Comparison of ENCODE assay signal across 8 cellular contexts in genomic region chr2:233857511-233858118, GRCh38. TPM values are rescaled to one million over a fixed set of nuclear protein-coding genes. Genes with fewer than 3 reads are reported as not detected.
DNase-seq lines count a peak whose midpoint lies in the region; ATAC-seq and TF ChIP-seq lines count a peak whose summit lies in the region.

No MANE protein-coding gene starts in this region.

- peak; percentile 24 to 62 (median 33) for DNase-seq in CD8-positive, alpha-beta memory T cell
- DNase-seq in Karpas-422 (peak; percentile 84), progenitor cell of endocrine pancreas (ENCODE audit: low spot score, unreplicated experiment) (no peak)
- peak in 2 of 3 donors; percentile 6 to 37 for DNase-seq in effector memory CD4-positive, alpha-beta T cell

- no peaks in the 10 kb centered on the region for H3K36me3 ChIP-seq in CD8-positive, alpha-beta memory T cell (ENCODE audit: insufficient read depth, low read length)
- H3K36me3 ChIP-seq in Karpas-422 (ENCODE audit: insufficient read depth, low read length) = no peaks in the 10 kb centered on the region
- H3K36me3 ChIP-seq in effector memory CD4-positive, alpha-beta T cell (ENCODE audit: control insufficient read depth, insufficient read depth, low read length) = no peaks in the 10 kb centered on the region

- H4K20me1 ChIP-seq in Karpas-422 (ENCODE audit: insufficient read depth, low read depth, low read length) = peaks cover 10% of the 10 kb centered on the region; the same call in 1 of the 2 replicates

- peaks cover 7 to 10% of the 10 kb centered on the region in 2 donors for H3K27me3 Mint-ChIP-seq in CD8-positive, alpha-beta memory T cell
- no peaks in the 10 kb centered on the region for H3K27me3 Mint-ChIP-seq in progenitor cell of endocrine pancreas

- peak; percentile 86 for TF ChIP-seq CTCF in VCaP (conservative IDR thresholded peaks at IDR 0.05)
- TF ChIP-seq CTCF in progenitor cell of endocrine pancreas (IDR thresholded peaks at IDR 0.05; ENCODE audit: unreplicated experiment) = peak; percentile 62

- H3K4me1 Mint-ChIP-seq in CD8-positive, alpha-beta memory T cell = peaks cover 18 to 37% (median 34%) of the 10 kb centered on the region in 3 donors
- peaks cover 17% of the 10 kb centered on the region for H3K4me1 Mint-ChIP-seq in progenitor cell of endocrine pancreas (ENCODE audit: low read depth)

- H3K9me2 ChIP-seq in Karpas-422 (replicated peaks; ENCODE audit: insufficient read depth, low read length) = no peaks in the 10 kb centered on the region

- H3K4me1 ChIP-seq in CD8-positive, alpha-beta memory T cell (ENCODE audit: insufficient read depth, low read length) = peaks cover 13% of the 10 kb centered on the region
- peaks cover 14% of the 10 kb centered on the region for H3K4me1 ChIP-seq in Karpas-422 (ENCODE audit: low read length)
- peaks cover 5% of the 10 kb centered on the region for H3K4me1 ChIP-seq in effector memory CD4-positive, alpha-beta T cell (ENCODE audit: control insufficient read depth, insufficient read depth, low read length, poor library complexity, severe bottlenecking)

- POLR2A ChIA-PET in CD8-positive, alpha-beta memory T cell (lab: Charles Lee) = no interaction called here

- no peak overlapping the region for H3K27ac Mint-ChIP-seq in CD8-positive, alpha-beta memory T cell
- no peak overlapping the region for H3K27ac Mint-ChIP-seq in progenitor cell of endocrine pancreas

- no peak overlapping the region for H3K4me3 ChIP-seq in CD8-positive, alpha-beta memory T cell (ENCODE audit: low read length)
- H3K4me3 ChIP-seq in Karpas-422 (ENCODE audit: low read length) = no peak overlapping the region
- H3K4me3 ChIP-seq in effector memory CD4-positive, alpha-beta T cell (ENCODE audit: insufficient read depth, low read depth, low read length, poor library complexity, severe bottlenecking) = no peak overlapping the region

- no peak overlapping the region for H3K9ac ChIP-seq in Karpas-422 (ENCODE audit: low read length)

- H3K79me2 ChIP-seq in Karpas-422 (ENCODE audit: low read length) = peaks cover 17% of the 10 kb centered on the region

- ATAC-seq in HG03457 (IDR thresholded peaks at IDR 0.05; ENCODE audit: unreplicated experiment) (no peak), HG03196 (IDR thresholded peaks at IDR 0.05; ENCODE audit: unreplicated experiment) (no peak), HG03095 (IDR thresholded peaks at IDR 0.05; ENCODE audit: unreplicated experiment) (no peak)

- H3K4me2 ChIP-seq in Karpas-422 (ENCODE audit: low read depth, low read length, poor library complexity, severe bottlenecking) = no peak overlapping the region

- CTCF ChIA-PET in CD8-positive, alpha-beta memory T cell (lab: Charles Lee) = interaction anchor here (0.8 to 2.3 kb wide), 4 partner anchors 10 to 644 kb away, joined by 3 to 12 read pairs (median 4); no protein-coding TSS in a partner anchor

- H3K27me3 ChIP-seq in CD8-positive, alpha-beta memory T cell (ENCODE audit: insufficient read depth, low read length, poor library complexity, severe bottlenecking) = no peaks in the 10 kb centered on the region
- no peaks in the 10 kb centered on the region for H3K27me3 ChIP-seq in Karpas-422 (ENCODE audit: low read length)
- H3K27me3 ChIP-seq in effector memory CD4-positive, alpha-beta T cell (replicated peaks; ENCODE audit: control insufficient read depth, insufficient read depth, low read length, poor library complexity, severe bottlenecking) = no peaks in the 10 kb centered on the region

- H3K9me3 ChIP-seq in CD8-positive, alpha-beta memory T cell (ENCODE audit: low read length) = no peaks in the 10 kb centered on the region
- no peaks in the 10 kb centered on the region for H3K9me3 ChIP-seq in Karpas-422 (ENCODE audit: low read length)
- no peaks in the 10 kb centered on the region for H3K9me3 ChIP-seq in effector memory CD4-positive, alpha-beta T cell (ENCODE audit: control insufficient read depth, low read length)

- H3K9me3 Mint-ChIP-seq in CD8-positive, alpha-beta memory T cell = peaks cover 0 to 2% (median 0%) of the 10 kb centered on the region in 5 donors
- H3K9me3 Mint-ChIP-seq in progenitor cell of endocrine pancreas (ENCODE audit: low read depth) = no peaks in the 10 kb centered on the region

- H3K36me3 Mint-ChIP-seq in CD8-positive, alpha-beta memory T cell = peaks cover 0 to 10% (median 1%) of the 10 kb centered on the region in 3 donors
- no peaks in the 10 kb centered on the region for H3K36me3 Mint-ChIP-seq in progenitor cell of endocrine pancreas (ENCODE audit: insufficient read depth)

- no peak overlapping the region for H2AFZ ChIP-seq in Karpas-422 (ENCODE audit: low read length)

- H3K27ac ChIP-seq in CD8-positive, alpha-beta memory T cell (ENCODE audit: low read depth, low read length) = no peak overlapping the region
- H3K27ac ChIP-seq in Karpas-422 (ENCODE audit: low read length) (no peak overlapping the region), VCaP (no peak overlapping the region)
- no peak overlapping the region for H3K27ac ChIP-seq in effector memory CD4-positive, alpha-beta T cell (ENCODE audit: insufficient read depth, low read length, poor library complexity, severe bottlenecking)

- H3K4me3 Mint-ChIP-seq in CD8-positive, alpha-beta memory T cell = peak overlapping the region in 2 of 7 donors; percentile 11 to 82
- no peak overlapping the region for H3K4me3 Mint-ChIP-seq in progenitor cell of endocrine pancreas (ENCODE audit: low read depth)

RNA-seq across cellular contexts. Expression of gene HJURP, which starts 3.3 kb away (rescaled TPM):
- total RNA-seq in CD8-positive, alpha-beta memory T cell = 10 to 100 TPM; 37.9 to 41.2 TPM
- not detected for polyA plus RNA-seq in CD8-positive, alpha-beta memory T cell
- 16.5 and 29.0 TPM in 2 replicates for total RNA-seq in Karpas-422 (2014; rRNA removed; shearing (Covaris generic); ENCODE audit: low replicate concordance)
- total RNA-seq in progenitor cell of endocrine pancreas = 22.0 and 23.1 TPM in 2 replicates

RNA-seq across cellular contexts. Expression of gene TRPM8, which starts 59.6 kb away (rescaled TPM):
- not detected for total RNA-seq in CD8-positive, alpha-beta memory T cell
- not detected for polyA plus RNA-seq in CD8-positive, alpha-beta memory T cell
- total RNA-seq in Karpas-422 (2014; rRNA removed; shearing (Covaris generic); ENCODE audit: low replicate concordance) = not detected in 2 replicates
- total RNA-seq in progenitor cell of endocrine pancreas = not detected in 2 replicates
